ENCODE assay signal across 17 cellular contexts in the genomic region with DNA sequence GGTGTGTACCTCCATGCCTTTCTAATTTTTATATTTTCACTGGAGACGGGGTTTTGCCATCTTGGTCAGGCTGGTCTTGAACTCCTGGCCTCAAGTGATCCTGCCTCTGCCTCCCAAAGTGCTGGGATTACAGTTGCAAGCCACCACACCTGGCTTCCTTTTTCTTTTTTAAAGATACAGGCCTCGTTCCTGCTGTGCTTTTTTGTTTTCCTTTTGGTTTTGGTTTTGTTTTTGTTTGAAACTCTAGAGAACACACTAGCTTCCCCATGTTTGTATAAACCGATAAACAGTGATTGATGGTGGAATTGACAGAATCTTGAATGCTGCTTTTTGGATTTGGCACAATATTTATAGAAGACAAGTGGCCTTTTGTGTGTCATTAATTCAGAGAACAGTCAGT.
A peak's percentile ranks its signal among the peaks of the same experiment; 100 is the strongest.
DNase-seq lines count a peak whose midpoint lies in the region; ATAC-seq and TF ChIP-seq lines count a peak whose summit lies in the region.
"Had no signal": no experiment of that assay in that cellular context is flagged by ENCODE, and none has a peak within 500 bp of the region (broad histone marks: within the 10 kb centered on the region; RNA-seq: fewer than 3 reads in every experiment).

No MANE protein-coding gene starts in this region.

- H2AFZ ChIP-seq in KMS-11 (ENCODE audit: low read depth), result 0 out of 2 replicates have a peak overlapping the region, but pooled peaks have one; percentile 18
- H2AFZ ChIP-seq in GM23248, result no peak overlapping the region

- H3F3A ChIP-seq in GM23248 (ENCODE audit: insufficient read depth), result no peaks in the 10 kb centered on the region

- H3K27ac ChIP-seq in KMS-11 (no peak overlapping the region), GM23248 (no peak overlapping the region)
- H3K27ac ChIP-seq: BLaER1, C4-2B had no signal

- H3K9me2 ChIP-seq in GM23248 (ENCODE audit: insufficient read depth), result no peaks in the 10 kb centered on the region

- H3K79me2 ChIP-seq in KMS-11 (ENCODE audit: insufficient read depth, low read depth) (no peaks in the 10 kb centered on the region), GM23248 (ENCODE audit: insufficient read depth) (no peaks in the 10 kb centered on the region)

- no peaks in the 10 kb centered on the region for H3K27me3 Mint-ChIP-seq in activated CD4-positive, alpha-beta T cell treated with anti-CD3 and anti-CD28 coated beads, Interleukin-2, amount 10 ng/mL, durations not matched to agents 24 days and 14 days
- H3K27me3 Mint-ChIP-seq: B cell; CD4-positive, CD25-positive, alpha-beta regulatory T cell had no signal

- H3K4me1 Mint-ChIP-seq in activated CD4-positive, alpha-beta T cell treated with anti-CD3 and anti-CD28 coated beads, Interleukin-2, amount 10 ng/mL, durations not matched to agents 24 days and 14 days, result no peaks in the 10 kb centered on the region
- H3K4me1 Mint-ChIP-seq: B cell; CD4-positive, CD25-positive, alpha-beta regulatory T cell had no signal

- no peaks in the 10 kb centered on the region for H3K4me1 ChIP-seq in KMS-11 (ENCODE audit: low read depth, poor library complexity, severe bottlenecking)
- no peaks in the 10 kb centered on the region for H3K4me1 ChIP-seq in GM23248 (ENCODE audit: insufficient read depth)
- H3K4me1 ChIP-seq: BLaER1, Caco-2 had no signal

- intact Hi-C loops in activated CD4-positive, alpha-beta T cell treated with anti-CD3 and anti-CD28 coated beads, Interleukin-2, amount 10 ng/mL, durations not matched to agents 24 days and 14 days (cut with micrococcal nuclease), result no loop called here

- 10 to 18% methylated on average over 3 of the region's 3 CpGs for WGBS in GM23248 (ENCODE audit: low coverage in 1 of 2, low lambda C conversion rate in 2 of 2, missing lambda C conversion rate in 2 of 2), 2 experiments

- H3K4me3 ChIP-seq in KMS-11 (IDR thresholded peaks at IDR 0.05; ENCODE audit: insufficient read depth, low read depth, low read length) (no peak overlapping the region), GM23248 (no peak overlapping the region)
- H3K4me3 ChIP-seq: BLaER1 had no signal

- H3K4me2 ChIP-seq in KMS-11 (0 out of 2 replicates have a peak overlapping the region, but pooled peaks have one; percentile 13), GM23248 (ENCODE audit: unreplicated experiment) (no peak overlapping the region)
- H3K4me2 ChIP-seq: BLaER1 had no signal

- H3K9me3 ChIP-seq in GM23248 (ENCODE audit: low read depth), result no peaks in the 10 kb centered on the region
- H3K9me3 ChIP-seq: BLaER1, Caco-2 had no signal

- no peaks in the 10 kb centered on the region for H3K36me3 Mint-ChIP-seq in activated CD4-positive, alpha-beta T cell treated with anti-CD3 and anti-CD28 coated beads, Interleukin-2, amount 10 ng/mL, durations not matched to agents 24 days and 14 days (ENCODE audit: low read depth)
- H3K36me3 Mint-ChIP-seq: CD4-positive, CD25-positive, alpha-beta regulatory T cell; CD8-positive, alpha-beta T cell had no signal

- DNase-seq in OCI-M1 (lab: John Stamatoyannopoulos, UW), result peak; percentile 65
- no peak for DNase-seq in activated CD4-positive, alpha-beta T cell treated with anti-CD3 and anti-CD28 coated beads, Interleukin-2, amount 10 ng/mL, durations not matched to agents 24 days and 14 days
- DNase-seq in NCI-H2081 (lab: John Stamatoyannopoulos, UW), result no peak
- DNase-seq in GM23248, result no peak
- DNase-seq: 8988T; Caco-2; CD4-positive, CD25-positive, alpha-beta regulatory T cell; CD8-positive, alpha-beta T cell; DMS153; DND-41; H7; HCEC 1CT had no signal

- in situ Hi-C loops in GM23248 (cut with MboI), result no loop called here

- H3K27ac Mint-ChIP-seq in activated CD4-positive, alpha-beta T cell treated with anti-CD3 and anti-CD28 coated beads, Interleukin-2, amount 10 ng/mL, durations not matched to agents 24 days and 14 days, result no peak overlapping the region
- H3K27ac Mint-ChIP-seq: B cell; CD4-positive, CD25-positive, alpha-beta regulatory T cell; CD8-positive, alpha-beta T cell had no signal

- no peak for TF ChIP-seq CTCF in KMS-11 (conservative IDR thresholded peaks at IDR 0.05; ENCODE audit: low read depth, low read length)

- no peaks in the 10 kb centered on the region for H3K9me3 Mint-ChIP-seq in activated CD4-positive, alpha-beta T cell treated with anti-CD3 and anti-CD28 coated beads, Interleukin-2, amount 10 ng/mL, durations not matched to agents 24 days and 14 days
- H3K9me3 Mint-ChIP-seq: CD8-positive, alpha-beta T cell had no signal

- H3K36me3 ChIP-seq in KMS-11 (ENCODE audit: insufficient read depth) (no peaks in the 10 kb centered on the region), GM23248 (ENCODE audit: low read depth) (no peaks in the 10 kb centered on the region)
- H3K36me3 ChIP-seq: BLaER1 had no signal

- H4K20me1 ChIP-seq in KMS-11 (ENCODE audit: insufficient read depth) (no peaks in the 10 kb centered on the region), GM23248 (ENCODE audit: insufficient read depth) (no peaks in the 10 kb centered on the region)
- H4K20me1 ChIP-seq: BLaER1 had no signal

- no peak overlapping the region for H3K9ac ChIP-seq in KMS-11
- H3K9ac ChIP-seq in GM23248, result no peak overlapping the region
- H3K9ac ChIP-seq: BLaER1 had no signal

- no peak overlapping the region for H3K4me3 Mint-ChIP-seq in activated CD4-positive, alpha-beta T cell treated with anti-CD3 and anti-CD28 coated beads, Interleukin-2, amount 10 ng/mL, durations not matched to agents 24 days and 14 days
- H3K4me3 Mint-ChIP-seq: B cell; CD4-positive, CD25-positive, alpha-beta regulatory T cell; CD8-positive, alpha-beta T cell had no signal

- H3K27me3 ChIP-seq in KMS-11 (ENCODE audit: insufficient read depth, low read depth) (no peaks in the 10 kb centered on the region), GM23248 (replicated peaks; ENCODE audit: insufficient read depth) (no peaks in the 10 kb centered on the region)
- H3K27me3 ChIP-seq: BLaER1 had no signal

- peak; percentile 49 for ATAC-seq in GM18511 (IDR thresholded peaks at IDR 0.05; ENCODE audit: unreplicated experiment)
- ATAC-seq: CD8-positive, alpha-beta T cell had no signal
